In the genomic region with DNA sequence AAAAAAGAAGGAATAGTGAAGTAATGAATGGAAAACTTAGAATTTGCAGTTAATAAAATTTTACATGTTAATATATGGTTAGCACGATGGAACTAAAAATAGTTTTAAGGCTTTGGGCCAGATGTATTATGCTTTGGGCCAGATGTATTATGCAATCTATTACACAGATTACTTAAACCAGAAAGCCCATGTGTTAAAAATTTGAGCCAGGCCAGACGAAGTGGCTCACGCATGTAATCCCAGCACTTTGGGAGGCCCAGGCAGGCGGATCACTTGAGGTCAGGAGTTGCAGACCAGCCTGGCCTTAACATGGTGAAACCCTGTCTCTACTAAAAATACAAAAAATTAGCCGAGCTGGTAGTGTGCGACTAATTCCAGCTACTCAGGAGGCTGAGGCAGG, we compare ENCODE assay signal across 17 cellular contexts. TPM values are rescaled to one million over a fixed set of nuclear protein-coding genes. Genes with fewer than 3 reads are reported as not detected.
DNase-seq lines count a peak whose midpoint lies in the region; ATAC-seq and TF ChIP-seq lines count a peak whose summit lies in the region.
"Had no signal": no experiment of that assay in that cellular context is flagged by ENCODE, and none has a peak within 500 bp of the region (broad histone marks: within the 10 kb centered on the region; RNA-seq: fewer than 3 reads in every experiment).

No MANE protein-coding gene starts in this region.

- no peak overlapping the region for H3K4me3 ChIP-seq in SK-N-SH (ENCODE audit: low read depth in 2 of 2, low read length in 1 of 2)
- H3K4me3 ChIP-seq: BLaER1 had no signal

- H3K27me3 Mint-ChIP-seq in stimulated activated memory B cell treated with anti-CD40 and anti-IgM and Interleukin-4, amounts not matched to agents 10 μg/mL and 1 μg/mL and 100 μg/mL, for 72 hours = no peaks in the 10 kb centered on the region
- H3K27me3 Mint-ChIP-seq: activated CD4-positive, alpha-beta T cell treated with anti-CD3 and anti-CD28 coated beads for 36 hours; activated T-helper 17 cell treated with anti-CD3 and anti-CD28 coated beads, Interleukin-2, amount 50 U/mL, for 72 hours; IgD-negative memory B cell; naive B cell had no signal

- H3K36me3 ChIP-seq in SK-N-SH (replicated peaks in 1 of 2; ENCODE audit: control insufficient read depth in 1 of 2, insufficient read depth in 2 of 2, low read length in 1 of 2) = peaks cover 18 to 49% of the 10 kb centered on the region in 2 experiments

- H3K4me2 ChIP-seq in SK-N-SH = no peak overlapping the region
- H3K4me2 ChIP-seq: BLaER1 had no signal

- no peaks in the 10 kb centered on the region for H3K9me2 ChIP-seq in SK-N-SH

- intact Hi-C loops in posterior vena cava (cut with DNase I) = no loop called here

- ATAC-seq in stimulated activated memory B cell treated with anti-CD40 and anti-IgM and Interleukin-4, amounts not matched to agents 10 μg/mL and 1 μg/mL and 100 μg/mL, for 72 hours = no peak
- ATAC-seq in GM21423 (IDR thresholded peaks at IDR 0.05; ENCODE audit: unreplicated experiment) = no peak
- ATAC-seq: activated CD4-positive, alpha-beta T cell treated with anti-CD3 and anti-CD28 coated beads for 36 hours; activated T-helper 17 cell treated with anti-CD3 and anti-CD28 coated beads, Interleukin-2, amount 50 U/mL, for 72 hours; HCT116 had no signal

- H3K4me1 Mint-ChIP-seq in stimulated activated memory B cell treated with anti-CD40 and anti-IgM and Interleukin-4, amounts not matched to agents 10 μg/mL and 1 μg/mL and 100 μg/mL, for 72 hours = no peaks in the 10 kb centered on the region
- H3K4me1 Mint-ChIP-seq: activated CD4-positive, alpha-beta T cell treated with anti-CD3 and anti-CD28 coated beads for 36 hours; activated T-helper 17 cell treated with anti-CD3 and anti-CD28 coated beads, Interleukin-2, amount 50 U/mL, for 72 hours; IgD-negative memory B cell; naive B cell had no signal

- no peak overlapping the region for H3K9ac ChIP-seq in SK-N-SH
- H3K9ac ChIP-seq: BLaER1 had no signal

- 85% methylated on average over 6 of the region's 6 CpGs for WGBS in SK-N-SH (ENCODE audit: low lambda C conversion rate)

- no peak overlapping the region for H3K27ac ChIP-seq in SK-N-SH (ENCODE audit: low read depth in 2 of 2, low read length in 1 of 2)
- H3K27ac ChIP-seq: BLaER1, brain microvascular endothelial cell had no signal

- no peaks in the 10 kb centered on the region for H3K79me2 ChIP-seq in SK-N-SH (ENCODE audit: insufficient read depth)

- H3K27ac Mint-ChIP-seq in stimulated activated memory B cell treated with anti-CD40 and anti-IgM and Interleukin-4, amounts not matched to agents 10 μg/mL and 1 μg/mL and 100 μg/mL, for 72 hours = no peak overlapping the region
- H3K27ac Mint-ChIP-seq: activated CD4-positive, alpha-beta T cell treated with anti-CD3 and anti-CD28 coated beads for 36 hours; activated T-helper 17 cell treated with anti-CD3 and anti-CD28 coated beads, Interleukin-2, amount 50 U/mL, for 72 hours; IgD-negative memory B cell had no signal

- peaks cover 7% of the 10 kb centered on the region for H3F3A ChIP-seq in SK-N-SH (replicated peaks; ENCODE audit: insufficient read depth)

- no peaks in the 10 kb centered on the region for H3K36me3 Mint-ChIP-seq in stimulated activated memory B cell treated with anti-CD40 and anti-IgM and Interleukin-4, amounts not matched to agents 10 μg/mL and 1 μg/mL and 100 μg/mL, for 72 hours
- H3K36me3 Mint-ChIP-seq: IgD-negative memory B cell, naive B cell had no signal

- H3K9me3 Mint-ChIP-seq in stimulated activated memory B cell treated with anti-CD40 and anti-IgM and Interleukin-4, amounts not matched to agents 10 μg/mL and 1 μg/mL and 100 μg/mL, for 72 hours = no peaks in the 10 kb centered on the region
- H3K9me3 Mint-ChIP-seq: activated T-helper 17 cell treated with anti-CD3 and anti-CD28 coated beads, Interleukin-2, amount 50 U/mL, for 72 hours; IgD-negative memory B cell; naive B cell had no signal

- no peaks in the 10 kb centered on the region for H3K27me3 ChIP-seq in SK-N-SH (ENCODE audit: insufficient read depth)
- H3K27me3 ChIP-seq: BLaER1, brain microvascular endothelial cell had no signal

- no peak overlapping the region for H3K4me3 Mint-ChIP-seq in stimulated activated memory B cell treated with anti-CD40 and anti-IgM and Interleukin-4, amounts not matched to agents 10 μg/mL and 1 μg/mL and 100 μg/mL, for 72 hours
- H3K4me3 Mint-ChIP-seq: activated CD4-positive, alpha-beta T cell treated with anti-CD3 and anti-CD28 coated beads for 36 hours; activated T-helper 17 cell treated with anti-CD3 and anti-CD28 coated beads, Interleukin-2, amount 50 U/mL, for 72 hours; IgD-negative memory B cell; naive B cell had no signal

- TF ChIP-seq EP300 in SK-N-SH (IDR thresholded peaks at IDR 0.05; ENCODE audit: borderline replicate concordance in 1 of 2, low read depth in 1 of 2, low read length in 1 of 2) = no peak

- H2AFZ ChIP-seq in SK-N-SH (ENCODE audit: low read depth) = no peak overlapping the region

- no peak for TF ChIP-seq RAD21 in SK-N-SH (IDR thresholded peaks at IDR 0.05; ENCODE audit: low read length)

- POLR2A ChIA-PET in SK-N-SH (lab: Yijun Ruan, JAX) = no interaction called here

- no peaks in the 10 kb centered on the region for H3K9me3 ChIP-seq in SK-N-SH
- H3K9me3 ChIP-seq: BLaER1 had no signal

- TF ChIP-seq CTCF in SK-N-SH (IDR thresholded peaks at IDR 0.05) = no peak

- CTCF ChIA-PET in SK-N-SH (lab: Yijun Ruan, JAX) = no interaction called here

- H3K4me1 ChIP-seq in SK-N-SH (ENCODE audit: control insufficient read depth in 1 of 2, insufficient read depth in 2 of 2, low read depth in 1 of 2, low read length in 1 of 2) = no peaks in the 10 kb centered on the region
- H3K4me1 ChIP-seq: BLaER1 had no signal

- no peaks in the 10 kb centered on the region for H4K20me1 ChIP-seq in SK-N-SH (ENCODE audit: insufficient read depth)
- H4K20me1 ChIP-seq: BLaER1 had no signal

- peak; percentile 11 for DNase-seq in AG08396 (ENCODE audit: low spot score)
- DNase-seq in MV-4-11 (lab: John Stamatoyannopoulos, UW) = peak; percentile 86
- DNase-seq in fibroblast of the conjunctiva (ENCODE audit: low read depth) = peak; percentile 87
- DNase-seq in posterior vena cava (ENCODE audit: low spot score) = peak; percentile 84
- DNase-seq in SK-N-SH = no peak
- DNase-seq in NCI-H1417 (lab: John Stamatoyannopoulos, UW) = no peak
- DNase-seq: activated CD4-positive, alpha-beta T cell treated with anti-CD3 and anti-CD28 coated beads for 36 hours; brain microvascular endothelial cell; naive B cell; NCI-H187 treated with DMSO at 0.1 percent for 48 hours; small intestine had no signal

TF ChIP-seq in SK-N-SH, 30 proteins besides CTCF, POLR2A, EP300 and RAD21 (continues in another document):
- TF ChIP-seq TEAD4 (IDR thresholded peaks at IDR 0.05; ENCODE audit: borderline replicate concordance, insufficient read depth) = no peak
- TF ChIP-seq, protein P1, sequence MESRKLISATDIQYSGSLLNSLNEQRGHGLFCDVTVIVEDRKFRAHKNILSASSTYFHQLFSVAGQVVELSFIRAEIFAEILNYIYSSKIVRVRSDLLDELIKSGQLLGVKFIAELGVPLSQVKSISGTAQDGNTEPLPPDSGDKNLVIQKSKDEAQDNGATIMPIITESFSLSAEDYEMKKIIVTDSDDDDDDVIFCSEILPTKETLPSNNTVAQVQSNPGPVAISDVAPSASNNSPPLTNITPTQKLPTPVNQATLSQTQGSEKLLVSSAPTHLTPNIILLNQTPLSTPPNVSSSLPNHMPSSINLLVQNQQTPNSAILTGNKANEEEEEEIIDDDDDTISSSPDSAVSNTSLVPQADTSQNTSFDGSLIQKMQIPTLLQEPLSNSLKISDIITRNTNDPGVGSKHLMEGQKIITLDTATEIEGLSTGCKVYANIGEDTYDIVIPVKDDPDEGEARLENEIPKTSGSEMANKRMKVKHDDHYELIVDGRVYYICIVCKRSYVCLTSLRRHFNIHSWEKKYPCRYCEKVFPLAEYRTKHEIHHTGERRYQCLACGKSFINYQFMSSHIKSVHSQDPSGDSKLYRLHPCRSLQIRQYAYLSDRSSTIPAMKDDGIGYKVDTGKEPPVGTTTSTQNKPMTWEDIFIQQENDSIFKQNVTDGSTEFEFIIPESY (IDR thresholded peaks at IDR 0.05; ENCODE audit: borderline replicate concordance, low read depth) = no peak
- TF ChIP-seq POLR2AphosphoS5 (IDR thresholded peaks at IDR 0.05; ENCODE audit: low read depth, low read length) = no peak
- TF ChIP-seq NFIC (IDR thresholded peaks at IDR 0.05; ENCODE audit: borderline replicate concordance) = no peak
- TF ChIP-seq, protein P2, sequence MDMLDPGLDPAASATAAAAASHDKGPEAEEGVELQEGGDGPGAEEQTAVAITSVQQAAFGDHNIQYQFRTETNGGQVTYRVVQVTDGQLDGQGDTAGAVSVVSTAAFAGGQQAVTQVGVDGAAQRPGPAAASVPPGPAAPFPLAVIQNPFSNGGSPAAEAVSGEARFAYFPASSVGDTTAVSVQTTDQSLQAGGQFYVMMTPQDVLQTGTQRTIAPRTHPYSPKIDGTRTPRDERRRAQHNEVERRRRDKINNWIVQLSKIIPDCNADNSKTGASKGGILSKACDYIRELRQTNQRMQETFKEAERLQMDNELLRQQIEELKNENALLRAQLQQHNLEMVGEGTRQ (IDR thresholded peaks at IDR 0.05; ENCODE audit: borderline replicate concordance, low read depth, low read length) = no peak
- TF ChIP-seq YY1 (IDR thresholded peaks at IDR 0.05; ENCODE audit: low read depth) = no peak
- TF ChIP-seq, protein P3, sequence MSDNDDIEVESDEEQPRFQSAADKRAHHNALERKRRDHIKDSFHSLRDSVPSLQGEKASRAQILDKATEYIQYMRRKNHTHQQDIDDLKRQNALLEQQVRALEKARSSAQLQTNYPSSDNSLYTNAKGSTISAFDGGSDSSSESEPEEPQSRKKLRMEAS (IDR thresholded peaks at IDR 0.05; ENCODE audit: low read depth) = no peak
- TF ChIP-seq CHD2 (IDR thresholded peaks at IDR 0.05; ENCODE audit: low read length, partially characterized antibody) = no peak
- no peak for TF ChIP-seq ELF1 (IDR thresholded peaks at IDR 0.05)
- TF ChIP-seq FOXJ3 (CRISPR knock-in tag; IDR thresholded peaks at IDR 0.05) = no peak

RNA-seq across cellular contexts. Expression of a gene that starts 17.2 kb away (rescaled TPM):
- total RNA-seq in posterior vena cava = 10 to 100 TPM; 15.0 to 19.2 TPM
- 7.9 and 10.8 TPM in 2 replicates for polyA plus RNA-seq in SK-N-SH (2012; rRNA removed)
- polyA plus RNA-seq in SK-N-SH (2012; cell fraction: cytosol; rRNA removed) = 11.1 and 17.1 TPM in 2 replicates
- 9.5 and 18.2 TPM in 2 replicates for polyA plus RNA-seq in SK-N-SH (2012; cell fraction: nucleus; rRNA removed)

Comparison
In these comparisons a context has a peak if more than half of its experiments do, and no peak if none do; other contexts are left out.
1. DNase-seq: peak in AG08396 (single experiment), MV-4-11 (single experiment), fibroblast of the conjunctiva (single experiment) and posterior vena cava (single experiment); none in SK-N-SH (single experiment) and NCI-H1417 (0 of 3).